ENCODE assay signal across 18 cellular contexts in genomic region chr6:108127826-108128225, GRCh38. TPM values are rescaled to one million over a fixed set of nuclear protein-coding genes. Genes with fewer than 3 reads are reported as not detected.
DNase-seq lines count a peak whose midpoint lies in the region; ATAC-seq and TF ChIP-seq lines count a peak whose summit lies in the region.
"Had no signal": no experiment of that assay in that cellular context is flagged by ENCODE, and none has a peak within 500 bp of the region (broad histone marks: within the 10 kb centered on the region; RNA-seq: fewer than 3 reads in every experiment).

No MANE protein-coding gene starts in this region.

- H3K27me3 ChIP-seq in lower lobe of right lung (ENCODE audit: low read depth): peaks cover 44% of the 10 kb centered on the region
- peaks cover 99% of the 10 kb centered on the region for H3K27me3 ChIP-seq in transverse colon

- TF ChIP-seq CTCF in lower lobe of right lung (IDR thresholded peaks at IDR 0.05) (no peak), transverse colon (IDR thresholded peaks at IDR 0.05) (no peak)

- H3K4me1 ChIP-seq in lower lobe of right lung (no peaks in the 10 kb centered on the region), transverse colon (no peaks in the 10 kb centered on the region)
- H3K4me1 ChIP-seq: sigmoid colon had no signal

- WGBS in transverse colon (ENCODE audit: low coverage in 1 of 2), 2 donors: 34 to 44% methylated on average over 2 of the region's 2 CpGs

- intact Hi-C loops in lower lobe of right lung (cut with DNase I): no loop called here
- intact Hi-C loops in transverse colon (cut with DNase I; ENCODE audit: low total_unique reads): no loop called here

- in situ Hi-C loops in T47D (cut with HindIII; ENCODE audit: low pct_unique_long_range_greater_than_20kb, low sequenced_read_pairs): no loop called here
- in situ Hi-C loops in transverse colon (cut with MboI; ENCODE audit: low pct_ligation_motif_present in 1 of 4, low pct_unique_long_range_greater_than_20kb in 1 of 4, low sequenced_read_pairs in 3 of 4): no loop called here

- H3K27ac ChIP-seq in lower lobe of right lung: no peak overlapping the region
- H3K27ac ChIP-seq in transverse colon: no peak overlapping the region
- H3K27ac ChIP-seq: cardiac muscle cell, sigmoid colon had no signal

- H3K36me3 ChIP-seq in lower lobe of right lung (no peaks in the 10 kb centered on the region), transverse colon (no peaks in the 10 kb centered on the region)
- H3K36me3 ChIP-seq: cardiac muscle cell, sigmoid colon had no signal

- TF ChIP-seq EP300 in transverse colon (IDR thresholded peaks at IDR 0.05; ENCODE audit: low read depth): no peak

- no peak overlapping the region for H3K4me3 ChIP-seq in lower lobe of right lung
- H3K4me3 ChIP-seq in transverse colon: no peak overlapping the region
- H3K4me3 ChIP-seq: cardiac muscle cell, GM12878, sigmoid colon had no signal

- ATAC-seq in lower lobe of right lung: peak; percentile 51 to 82
- ATAC-seq in GM18520 (IDR thresholded peaks at IDR 0.05; ENCODE audit: unreplicated experiment): no peak
- no peak for ATAC-seq in HG02840 (IDR thresholded peaks at IDR 0.05; ENCODE audit: low FRiP score, unreplicated experiment)
- ATAC-seq in HG03159 (IDR thresholded peaks at IDR 0.05; ENCODE audit: unreplicated experiment): no peak
- ATAC-seq: GM12878; naive thymus-derived CD4-positive, alpha-beta T cell had no signal

- no peaks in the 10 kb centered on the region for H3K9me3 ChIP-seq in lower lobe of right lung
- H3K9me3 ChIP-seq in transverse colon: no peaks in the 10 kb centered on the region
- H3K9me3 ChIP-seq: sigmoid colon had no signal

- peak; percentile 46 for DNase-seq in Daoy (ENCODE audit: low read depth)
- peak; percentile 22 for DNase-seq in NCI-H2196 treated with DMSO at 0.1 percent for 48 hours (lab: John Stamatoyannopoulos, UW; ENCODE audit: unreplicated experiment)
- DNase-seq in T47D (ENCODE audit: low read depth in 1 of 2, low spot score in 1 of 2): peak; percentile 71 to 84
- DNase-seq in lower lobe of right lung: no peak
- DNase-seq in transverse colon: no peak
- DNase-seq: activated CD4-positive, alpha-beta T cell treated with anti-CD3 and anti-CD28 coated beads for 48 hours; Calu3; naive thymus-derived CD4-positive, alpha-beta T cell; NCI-H510A; sigmoid colon had no signal

- no peak for TF ChIP-seq POLR2A in transverse colon (IDR thresholded peaks at IDR 0.05)

RNA-seq across cellular contexts. Expression of gene NR2E1, which starts 38.0 kb away (rescaled TPM):
- 1.6 and 2.1 TPM in 2 replicates for total RNA-seq in Daoy (2014; rRNA removed; shearing (Covaris generic))
- total RNA-seq in lower lobe of right lung (not detected), transverse colon (not detected)
- total RNA-seq: Calu3; cardiac muscle cell; endothelial cell of umbilical vein; GM12878; H1; naive thymus-derived CD4-positive, alpha-beta T cell; sigmoid colon; subcutaneous adipose tissue had no signal

RNA-seq across cellular contexts. Expression of gene OSTM1, which starts 53.3 kb away (rescaled TPM):
- 29.5 and 41.1 TPM in 2 replicates for total RNA-seq in Daoy (2014; rRNA removed; shearing (Covaris generic))
- 63.8 TPM for total RNA-seq in lower lobe of right lung
- 100 to 1,000 TPM in 1 of 4 donors, 10 to 100 TPM in 3; 26.3 to 327 (median 58.4) TPM for total RNA-seq in transverse colon

Comparison
In these comparisons a context has a peak if more than half of its experiments do, and no peak if none do; other contexts are left out.
1. DNase-seq: peak in Daoy (single experiment), NCI-H2196 treated with DMSO at 0.1 percent for 48 hours (single experiment) and T47D (2 of 2); none in lower lobe of right lung (single experiment) and transverse colon (single experiment).
2. ATAC-seq: peak in lower lobe of right lung (2 of 2); none in GM18520 (single experiment), HG02840 (single experiment) and HG03159 (single experiment).